Comparison of ENCODE assay signal across 8 cellular contexts in genomic region chr5:127228540-127229184, GRCh38.
DNase-seq lines count a peak whose midpoint lies in the region; ATAC-seq, FAIRE-seq and TF ChIP-seq lines count a peak whose summit lies in the region.

No MANE protein-coding gene starts in this region.

- H3K36me3 ChIP-seq in breast epithelium (no peaks in the 10 kb centered on the region), K562 (ENCODE audit: control insufficient read depth, insufficient read depth, low read length) (no peaks in the 10 kb centered on the region), right lobe of liver (no peaks in the 10 kb centered on the region), urinary bladder (ENCODE audit: insufficient read depth) (no peaks in the 10 kb centered on the region)

- no TSS peak for BruUV-seq in MCF 10A (replicated peaks; lab: Mats Ljungman, UMichigan)
- no TSS peak for BruUV-seq in K562 (replicated peaks; lab: Mats Ljungman, UMichigan)

- no peaks in the 10 kb centered on the region for H3K4me1 ChIP-seq in breast epithelium
- H3K4me1 ChIP-seq in K562 (replicated peaks in 1 of 2; ENCODE audit: control insufficient read depth in 2 of 2, insufficient read depth in 2 of 2, low read length in 2 of 2) = peaks cover 4 to 9% of the 10 kb centered on the region in 2 experiments; a peak in 3 of 5 replicates
- no peaks in the 10 kb centered on the region for H3K4me1 ChIP-seq in right lobe of liver
- H3K4me1 ChIP-seq in urinary bladder (ENCODE audit: insufficient read depth) = no peaks in the 10 kb centered on the region

- no peaks in the 10 kb centered on the region for H3K79me2 ChIP-seq in K562 (ENCODE audit: control insufficient read depth, insufficient read depth, low read length)

- ATAC-seq in K562 = peak; percentile 86
- ATAC-seq in right lobe of liver = peak; percentile 22 to 46 (median 38)
- no peak for ATAC-seq in HG03280 (IDR thresholded peaks at IDR 0.05; ENCODE audit: unreplicated experiment)

- no peak for TF ChIP-seq RAD21 in K562 (CRISPR knock-in tag; conservative IDR thresholded peaks at IDR 0.05 in 1 of 2, IDR thresholded peaks at IDR 0.05 in 1 of 2)

- H3K4me3 ChIP-seq in breast epithelium (peak overlapping the region; percentile 54 to 76 (median 67)), K562 (peak overlapping the region; percentile 26; the same call in 1 of the 2 replicates), right lobe of liver (peak overlapping the region; percentile 50 to 55 (median 54)), urinary bladder (ENCODE audit: low read depth, low read length) (peak overlapping the region; percentile 62)

- no peak for FAIRE-seq in K562 (lab: Jason Lieb, UNC)
- FAIRE-seq in frontal cortex (lab: Jason Lieb, UNC) = no peak

- peak overlapping the region in 1 of 2 donors; percentile 82 for H3K27ac ChIP-seq in breast epithelium
- no peak overlapping the region for H3K27ac ChIP-seq in K562 (ENCODE audit: extremely low read depth, low read depth, low read length)
- H3K27ac ChIP-seq in right lobe of liver = no peak overlapping the region
- H3K27ac ChIP-seq in urinary bladder (ENCODE audit: low read depth) = no peak overlapping the region

- H3K4me2 ChIP-seq in K562 (ENCODE audit: insufficient read depth, low read length) = peak overlapping the region; percentile 59

- intact Hi-C loops in breast epithelium (cut with DNase I; ENCODE audit: low total_unique reads) = no loop called here
- intact Hi-C loops in MCF 10A (cut with micrococcal nuclease) = no loop called here
- intact Hi-C loops in K562 (cut with micrococcal nuclease) = no loop called here
- intact Hi-C loops in right lobe of liver (cut with DNase I) = no loop called here

- no peaks in the 10 kb centered on the region for H3K9me3 ChIP-seq in breast epithelium
- no peaks in the 10 kb centered on the region for H3K9me3 ChIP-seq in K562 (replicated peaks; ENCODE audit: control insufficient read depth, insufficient read depth, low read depth, low read length)
- no peaks in the 10 kb centered on the region for H3K9me3 ChIP-seq in right lobe of liver

- H3K9me1 ChIP-seq in K562 (ENCODE audit: control insufficient read depth, insufficient read depth, low read length) = no peaks in the 10 kb centered on the region

- H3K27me3 ChIP-seq in breast epithelium = no peaks in the 10 kb centered on the region
- H3K27me3 ChIP-seq in K562 (ENCODE audit: control insufficient read depth in 2 of 2, insufficient read depth in 2 of 2, low read length in 2 of 2) = peaks cover 18 to 21% of the 10 kb centered on the region in 2 experiments
- no peaks in the 10 kb centered on the region for H3K27me3 ChIP-seq in right lobe of liver

- no peaks in the 10 kb centered on the region for H3K27me3 Mint-ChIP-seq in MCF 10A (ENCODE audit: insufficient read depth, unreplicated experiment)

- DNase-seq in breast epithelium (ENCODE audit: low spot score in 2 of 2) (no peak), MCF 10A (ENCODE audit: unreplicated experiment) (no peak), K562 (ENCODE audit: extremely low read depth in 1 of 4, low spot score in 3 of 4) (peak; percentile 16 to 36 (median 25)), right lobe of liver (peak in 1 of 3 donors; percentile 22), 8988T (no peak), frontal cortex (ENCODE audit: low spot score in 2 of 2) (no peak)

- no peak overlapping the region for H3K27ac Mint-ChIP-seq in MCF 10A (ENCODE audit: low read depth, unreplicated experiment)

- H3K4me3 Mint-ChIP-seq in MCF 10A (ENCODE audit: unreplicated experiment) = no peak overlapping the region

- CTCF ChIA-PET in MCF 10A (lab: Yijun Ruan, JAX) = interaction anchor here (0.5 to 1.5 kb wide), 7 partner anchors 12 to 667 kb away, joined by 3 to 7 read pairs (median 3); no protein-coding TSS in a partner anchor
- CTCF ChIA-PET in K562 (lab: Yijun Ruan, JAX; ENCODE audit: low intra/inter-chr PET ratio) = interaction anchor here (0.6 kb wide), 1 partner anchor 474 kb away, joined by 3 read pairs; no protein-coding TSS in a partner anchor

- peak overlapping the region; percentile 55 for H2AFZ ChIP-seq in K562 (ENCODE audit: low read depth, low read length)

- in situ Hi-C loops in K562 (cut with MboI) = no loop called here

- H3K9me3 Mint-ChIP-seq in MCF 10A (ENCODE audit: unreplicated experiment) = no peaks in the 10 kb centered on the region

- H3K9ac ChIP-seq in K562 (ENCODE audit: insufficient read depth in 1 of 2, low read depth in 2 of 2, low read length in 2 of 2) = no peak overlapping the region

- no peaks in the 10 kb centered on the region for H3K4me1 Mint-ChIP-seq in MCF 10A (ENCODE audit: insufficient read depth, unreplicated experiment)

- H4K20me1 ChIP-seq in K562 (replicated peaks; ENCODE audit: control insufficient read depth, insufficient read depth, low read length) = no peaks in the 10 kb centered on the region; the same call in 1 of the 2 replicates

- POLR2A ChIA-PET in MCF 10A (lab: Yijun Ruan, JAX) (interaction anchor here (0.6 to 0.8 kb wide), 2 partner anchors 172 to 198 kb away, joined by 3 read pairs; no protein-coding TSS in a partner anchor), K562 (lab: Yijun Ruan, JAX) (interaction anchor here (0.5 to 0.6 kb wide), 2 partner anchors 566 to 614 kb away, joined by 3 to 4 read pairs; no protein-coding TSS in a partner anchor)

- TF ChIP-seq EP300 in K562 (IDR thresholded peaks at IDR 0.05; ENCODE audit: low read length) = no peak

- TF ChIP-seq CTCF in breast epithelium (IDR thresholded peaks at IDR 0.05) = no peak
- no peak for TF ChIP-seq CTCF in MCF 10A (IDR thresholded peaks at IDR 0.05; ENCODE audit: unreplicated experiment)
- no peak for TF ChIP-seq CTCF in K562 (IDR thresholded peaks at IDR 0.05 in 2 of 3, conservative IDR thresholded peaks at IDR 0.05 in 1 of 3; ENCODE audit: insufficient read depth in 2 of 3, low read depth in 1 of 3, low read length in 3 of 3)
- no peak for TF ChIP-seq CTCF in right lobe of liver (IDR thresholded peaks at IDR 0.05)

- 5% methylated on average over 18 of the region's 18 CpGs for WGBS in K562 (ENCODE audit: insufficient coverage, low coverage, missing lambda C conversion rate)
- 53% methylated on average over 15 of the region's 18 CpGs for WGBS in right lobe of liver (ENCODE audit: insufficient coverage, low coverage, low lambda C conversion rate, missing lambda C conversion rate)
- 47% methylated on average over 18 of the region's 18 CpGs for WGBS in urinary bladder

- no peaks in the 10 kb centered on the region for H3K36me3 Mint-ChIP-seq in MCF 10A (ENCODE audit: insufficient read depth, unreplicated experiment)

- TF ChIP-seq POLR2A in breast epithelium (IDR thresholded peaks at IDR 0.05) (no peak), K562 (conservative IDR thresholded peaks at IDR 0.05) (no peak), right lobe of liver (IDR thresholded peaks at IDR 0.05) (no peak)

TF ChIP-seq in K562, 482 proteins besides CTCF, POLR2A, EP300 and RAD21:
- TF ChIP-seq NFE2 (IDR thresholded peaks at IDR 0.05; ENCODE audit: low read depth) (peak; percentile 31; the same call in 1 of the 2 replicates), CBFA2T3 (IDR thresholded peaks at IDR 0.05) (0 out of 2 replicates have a peak, but pooled peaks have one; percentile 21), CBX2 (IDR thresholded peaks at IDR 0.05; ENCODE audit: insufficient read depth, low read length, poor library complexity, severe bottlenecking) (peak; percentile 70), ESRRA (IDR thresholded peaks at IDR 0.05; ENCODE audit: borderline replicate concordance, low read depth) (no peak), MTA2 (IDR thresholded peaks at IDR 0.05; ENCODE audit: low read depth) (no peak), CBX8 (IDR thresholded peaks at IDR 0.05; ENCODE audit: borderline replicate concordance, extremely low read depth, low read depth, low read length, poor library complexity, severe bottlenecking) (peak; percentile 87), C11orf30 (IDR thresholded peaks at IDR 0.05; ENCODE audit: low read depth) (peak; percentile 42; the same call in 1 of the 2 replicates), ZNF316 (IDR thresholded peaks at IDR 0.05) (peak; percentile 50; the same call in 1 of the 2 replicates)

Comparison
In these comparisons a context has a peak if more than half of its experiments do, and no peak if none do; other contexts are left out.
1. DNase-seq: peak in K562 (4 of 4); none in breast epithelium (0 of 2), MCF 10A (single experiment), 8988T (single experiment) and frontal cortex (0 of 2).
2. Peak in every context shown above with its lines, with median percentiles within 50 percentile points of each other: H3K4me3 ChIP-seq.